In the genomic region with DNA sequence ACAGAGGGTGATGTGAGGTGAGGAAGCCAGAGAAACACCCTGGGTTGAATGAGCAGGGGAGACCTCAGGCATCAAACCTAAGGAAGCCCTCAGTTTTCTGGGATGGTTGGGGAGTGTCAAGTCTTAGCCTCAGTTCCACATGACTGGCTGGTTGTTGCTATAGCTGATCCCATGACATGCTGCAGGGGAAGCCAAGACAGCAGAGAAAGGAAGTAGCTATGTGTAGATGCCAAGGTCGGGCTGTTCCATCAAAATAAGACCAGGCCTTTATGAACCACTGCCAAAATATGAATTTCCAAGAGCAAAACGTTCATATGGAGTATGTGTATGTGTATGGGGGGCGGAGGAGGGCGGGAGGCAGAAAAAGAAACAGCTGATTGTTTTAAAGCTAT, we compare ENCODE assay signal across 9 cellular contexts. TPM values are rescaled to one million over a fixed set of nuclear protein-coding genes. Genes with fewer than 3 reads are reported as not detected.
DNase-seq lines count a peak whose midpoint lies in the region; ATAC-seq and TF ChIP-seq lines count a peak whose summit lies in the region.
"Had no signal": no experiment of that assay in that cellular context is flagged by ENCODE, and none has a peak within 500 bp of the region (broad histone marks: within the 10 kb centered on the region; RNA-seq: fewer than 3 reads in every experiment).

No MANE protein-coding gene starts in this region.

- DNase-seq in Ammon's horn (ENCODE audit: low spot score) (peak; percentile 80), WTC11 (ENCODE audit: low spot score) (no peak), foreskin keratinocyte (no peak), neural crest cell (ENCODE audit: low read depth, low spot score) (no peak), SHP77 treated with DMSO at 0.1 percent for 48 hours (lab: John Stamatoyannopoulos, UW) (no peak), posterior cingulate gyrus (no peak)
- DNase-seq: CD4-positive, alpha-beta memory T cell had no signal

- H3K4me3 Mint-ChIP-seq in WTC11 (no peak overlapping the region), neural crest cell (no peak overlapping the region)
- H3K4me3 Mint-ChIP-seq: CD4-positive, alpha-beta memory T cell had no signal

- H3K4me1 ChIP-seq in foreskin keratinocyte, result peaks cover 77% of the 10 kb centered on the region

- H3K27ac Mint-ChIP-seq in WTC11, result peak overlapping the region; percentile 59
- peak overlapping the region; percentile 58 for H3K27ac Mint-ChIP-seq in neural crest cell (ENCODE audit: unreplicated experiment)

- no peaks in the 10 kb centered on the region for H3K27me3 ChIP-seq in foreskin keratinocyte

- CTCF ChIA-PET in WTC11 (lab: Charles Lee), result interaction anchor here (1.3 kb wide), 1 partner anchor 34 kb away, joined by 3 read pairs; no protein-coding TSS in a partner anchor

- peaks cover 19% of the 10 kb centered on the region for H3K4me1 Mint-ChIP-seq in WTC11
- H3K4me1 Mint-ChIP-seq in neural crest cell, result peaks cover 41% of the 10 kb centered on the region

- H3K27me3 Mint-ChIP-seq in WTC11 (ENCODE audit: low read depth) (no peaks in the 10 kb centered on the region), neural crest cell (ENCODE audit: low read depth) (no peaks in the 10 kb centered on the region)
- H3K27me3 Mint-ChIP-seq: CD4-positive, alpha-beta memory T cell had no signal

- 0 out of 2 replicates have a peak, but pooled peaks cover 6% of the 10 kb centered on the region for H3K9me3 Mint-ChIP-seq in WTC11
- H3K9me3 Mint-ChIP-seq in neural crest cell, result peaks cover 3% of the 10 kb centered on the region
- H3K9me3 Mint-ChIP-seq: CD4-positive, alpha-beta memory T cell had no signal

- peak overlapping the region; percentile 86 for H3K27ac ChIP-seq in foreskin keratinocyte

- no peak for ATAC-seq in WTC11
- ATAC-seq in foreskin keratinocyte, result no peak
- no peak for ATAC-seq in HG02973 (IDR thresholded peaks at IDR 0.05; ENCODE audit: unreplicated experiment)
- no peak for ATAC-seq in GM18519 (IDR thresholded peaks at IDR 0.05; ENCODE audit: low FRiP score, unreplicated experiment)

- POLR2A ChIA-PET in WTC11 (lab: Charles Lee), result no interaction called here

- peaks cover 16% of the 10 kb centered on the region for H3K36me3 Mint-ChIP-seq in WTC11
- peaks cover 21% of the 10 kb centered on the region for H3K36me3 Mint-ChIP-seq in neural crest cell (ENCODE audit: low read depth)

- intact Hi-C loops in posterior cingulate gyrus (cut with DNase I), result no loop called here

- TF ChIP-seq CTCF in WTC11 (IDR thresholded peaks at IDR 0.05), result no peak
- no peak for TF ChIP-seq CTCF in foreskin keratinocyte (conservative IDR thresholded peaks at IDR 0.05)
- no peak for TF ChIP-seq CTCF in neural crest cell (conservative IDR thresholded peaks at IDR 0.05)

TF ChIP-seq in WTC11, 78 proteins besides CTCF, POLR2A, EP300 and RAD21 (continues in another document):
- TF ChIP-seq, protein P1, sequence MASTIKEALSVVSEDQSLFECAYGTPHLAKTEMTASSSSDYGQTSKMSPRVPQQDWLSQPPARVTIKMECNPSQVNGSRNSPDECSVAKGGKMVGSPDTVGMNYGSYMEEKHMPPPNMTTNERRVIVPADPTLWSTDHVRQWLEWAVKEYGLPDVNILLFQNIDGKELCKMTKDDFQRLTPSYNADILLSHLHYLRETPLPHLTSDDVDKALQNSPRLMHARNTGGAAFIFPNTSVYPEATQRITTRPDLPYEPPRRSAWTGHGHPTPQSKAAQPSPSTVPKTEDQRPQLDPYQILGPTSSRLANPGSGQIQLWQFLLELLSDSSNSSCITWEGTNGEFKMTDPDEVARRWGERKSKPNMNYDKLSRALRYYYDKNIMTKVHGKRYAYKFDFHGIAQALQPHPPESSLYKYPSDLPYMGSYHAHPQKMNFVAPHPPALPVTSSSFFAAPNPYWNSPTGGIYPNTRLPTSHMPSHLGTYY (CRISPR knock-in tag; IDR thresholded peaks at IDR 0.05), result no peak
- no peak for TF ChIP-seq ATF1 (CRISPR knock-in tag; IDR thresholded peaks at IDR 0.05)
- TF ChIP-seq SMAD3 (CRISPR knock-in tag; IDR thresholded peaks at IDR 0.05; ENCODE audit: borderline replicate concordance), result no peak
- no peak for TF ChIP-seq ZNF317 (CRISPR knock-in tag; IDR thresholded peaks at IDR 0.05; ENCODE audit: borderline replicate concordance, low read depth)
- no peak for TF ChIP-seq AFF4 (CRISPR knock-in tag; IDR thresholded peaks at IDR 0.05; ENCODE audit: borderline replicate concordance)
- no peak for TF ChIP-seq FOXJ3 (CRISPR knock-in tag; IDR thresholded peaks at IDR 0.05; ENCODE audit: borderline replicate concordance)
- no peak for TF ChIP-seq ZBTB21 (CRISPR knock-in tag; IDR thresholded peaks at IDR 0.05; ENCODE audit: borderline replicate concordance)
- no peak for TF ChIP-seq ZNF121 (CRISPR knock-in tag; IDR thresholded peaks at IDR 0.05)
- TF ChIP-seq, protein P2, sequence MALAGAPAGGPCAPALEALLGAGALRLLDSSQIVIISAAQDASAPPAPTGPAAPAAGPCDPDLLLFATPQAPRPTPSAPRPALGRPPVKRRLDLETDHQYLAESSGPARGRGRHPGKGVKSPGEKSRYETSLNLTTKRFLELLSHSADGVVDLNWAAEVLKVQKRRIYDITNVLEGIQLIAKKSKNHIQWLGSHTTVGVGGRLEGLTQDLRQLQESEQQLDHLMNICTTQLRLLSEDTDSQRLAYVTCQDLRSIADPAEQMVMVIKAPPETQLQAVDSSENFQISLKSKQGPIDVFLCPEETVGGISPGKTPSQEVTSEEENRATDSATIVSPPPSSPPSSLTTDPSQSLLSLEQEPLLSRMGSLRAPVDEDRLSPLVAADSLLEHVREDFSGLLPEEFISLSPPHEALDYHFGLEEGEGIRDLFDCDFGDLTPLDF (CRISPR knock-in tag; IDR thresholded peaks at IDR 0.05), result no peak
- TF ChIP-seq, protein P3, sequence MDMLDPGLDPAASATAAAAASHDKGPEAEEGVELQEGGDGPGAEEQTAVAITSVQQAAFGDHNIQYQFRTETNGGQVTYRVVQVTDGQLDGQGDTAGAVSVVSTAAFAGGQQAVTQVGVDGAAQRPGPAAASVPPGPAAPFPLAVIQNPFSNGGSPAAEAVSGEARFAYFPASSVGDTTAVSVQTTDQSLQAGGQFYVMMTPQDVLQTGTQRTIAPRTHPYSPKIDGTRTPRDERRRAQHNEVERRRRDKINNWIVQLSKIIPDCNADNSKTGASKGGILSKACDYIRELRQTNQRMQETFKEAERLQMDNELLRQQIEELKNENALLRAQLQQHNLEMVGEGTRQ (CRISPR knock-in tag; IDR thresholded peaks at IDR 0.05), result no peak
- no peak for TF ChIP-seq STAT6 (CRISPR knock-in tag; conservative IDR thresholded peaks at IDR 0.05; ENCODE audit: low read depth)
- no peak for TF ChIP-seq CBFB (CRISPR knock-in tag; IDR thresholded peaks at IDR 0.05; ENCODE audit: low read depth)

RNA-seq across cellular contexts. Expression of gene CD59, which starts 11.6 kb away (rescaled TPM):
- total RNA-seq in WTC11 (2021), result 65.8 to 86.7 TPM (median 79.7 TPM) in 3 replicates
- total RNA-seq in foreskin keratinocyte, result 670 and 816 TPM in 2 replicates
- polyA plus RNA-seq in foreskin keratinocyte, result 645 and 724 TPM in 2 replicates
- 80.5 and 86.3 TPM in 2 replicates for total RNA-seq in neural crest cell

RNA-seq across cellular contexts. Expression of gene C11orf91, which starts 24.0 kb away (rescaled TPM):
- 0.22 TPM in 1 of 3 replicates, not detected in the others for total RNA-seq in WTC11 (2021)
- 0.18 and 0.41 TPM in 2 replicates for total RNA-seq in foreskin keratinocyte
- polyA plus RNA-seq in foreskin keratinocyte, result 0.20 and 0.50 TPM in 2 replicates
- 0.57 and 0.68 TPM in 2 replicates for total RNA-seq in neural crest cell
- polyA plus RNA-seq: CD4-positive, alpha-beta memory T cell had no signal

RNA-seq across cellular contexts. Expression of gene FBXO3, which starts 49.7 kb away (rescaled TPM):
- 14.5 to 19.0 TPM (median 15.7 TPM) in 3 replicates for total RNA-seq in WTC11 (2021)
- total RNA-seq in foreskin keratinocyte, result 34.0 and 34.9 TPM in 2 replicates
- polyA plus RNA-seq in foreskin keratinocyte, result 14.5 and 15.5 TPM in 2 replicates
- 23.2 TPM in 2 replicates for total RNA-seq in neural crest cell
